ENCODE assay signal across 30 cellular contexts in genomic region chr7:154489897-154490296, GRCh38.
"Had no signal": no experiment of that assay in that cellular context is flagged by ENCODE, and none has a peak within 500 bp of the region (broad histone marks: within the 10 kb centered on the region; RNA-seq: fewer than 3 reads in every experiment).

No MANE protein-coding gene starts in this region.

- DNase-seq: naive B cell; naive thymus-derived CD4-positive, alpha-beta T cell; naive thymus-derived CD8-positive, alpha-beta T cell; natural killer cell; nephron progenitor cell; nucleus accumbens; occipital lobe; ovary; pancreas; posterior cingulate gyrus; psoas muscle; retina; right cardiac atrium; right lobe of liver; sigmoid colon; small intestine; spleen; stimulated activated CD4-positive, alpha-beta T cell treated with anti-CD3 and anti-CD28 coated beads, Interleukin-12 subunit alpha, Interleukin-12 subunit beta, amount 100 ng/mL, for 4 hours; stimulated activated CD4-positive, alpha-beta T cell treated with anti-CD3 and anti-CD28 coated beads, Interleukin-15, amount 100 ng/mL, for 24 hours; stimulated activated CD4-positive, alpha-beta T cell treated with anti-CD3 and anti-CD28 coated beads, Interleukin-1b, Interleukin-23, amount 100 ng/mL, for 48 hours; stimulated activated CD4-positive, alpha-beta T cell treated with anti-CD3 and anti-CD28 coated beads, Interleukin-2, amount 100 ng/mL, for 24 hours had no signal

- H3K36me3 ChIP-seq: neural progenitor cell, neutrophil, ovary, pancreas, prostate gland, right atrium auricular region, right lobe of liver, sigmoid colon, spleen had no signal

- FAIRE-seq: pancreas, small intestine had no signal

- H3K4me3 ChIP-seq: neural progenitor cell, ovary, pancreas, prostate gland, psoas muscle, right atrium auricular region, right lobe of liver, sigmoid colon, skin epidermis, smooth muscle cell, spleen had no signal

- H3K79me2 ChIP-seq: parathyroid adenoma had no signal

- H3K4me2 ChIP-seq: neural progenitor cell, smooth muscle cell had no signal

- H3K27ac ChIP-seq: neural progenitor cell, neutrophil, ovary, pancreas, parathyroid adenoma, prostate gland, psoas muscle, right atrium auricular region, right lobe of liver, sigmoid colon, skin epidermis, spleen had no signal

- H3K4me1 ChIP-seq: pancreas, parathyroid adenoma, prostate gland, psoas muscle, right atrium auricular region, right lobe of liver, sigmoid colon, spleen had no signal

- H3K9me3 ChIP-seq: neutrophil, ovary, pancreas, prostate gland, psoas muscle, right atrium auricular region, right lobe of liver, sigmoid colon had no signal

- H3K9ac ChIP-seq: neural progenitor cell, parathyroid adenoma had no signal

- H2AFZ ChIP-seq: neural progenitor cell, parathyroid adenoma had no signal

- H3K27me3 ChIP-seq: neural progenitor cell, neutrophil, ovary, pancreas, right atrium auricular region, right lobe of liver, sigmoid colon, spleen had no signal

- ATAC-seq: naive thymus-derived CD4-positive, alpha-beta T cell; naive thymus-derived CD8-positive, alpha-beta T cell; natural killer cell; natural killer cell treated with Interleukin-12 subunit alpha and Interleukin-12 subunit beta and Interleukin-15 and Interleukin-18, amount 100 ng/mL, for 72 hours; pancreas; psoas muscle; right cardiac atrium; right lobe of liver; sciatic nerve had no signal
